10 cellular contexts compared by ENCODE assay signal in the genomic region with DNA sequence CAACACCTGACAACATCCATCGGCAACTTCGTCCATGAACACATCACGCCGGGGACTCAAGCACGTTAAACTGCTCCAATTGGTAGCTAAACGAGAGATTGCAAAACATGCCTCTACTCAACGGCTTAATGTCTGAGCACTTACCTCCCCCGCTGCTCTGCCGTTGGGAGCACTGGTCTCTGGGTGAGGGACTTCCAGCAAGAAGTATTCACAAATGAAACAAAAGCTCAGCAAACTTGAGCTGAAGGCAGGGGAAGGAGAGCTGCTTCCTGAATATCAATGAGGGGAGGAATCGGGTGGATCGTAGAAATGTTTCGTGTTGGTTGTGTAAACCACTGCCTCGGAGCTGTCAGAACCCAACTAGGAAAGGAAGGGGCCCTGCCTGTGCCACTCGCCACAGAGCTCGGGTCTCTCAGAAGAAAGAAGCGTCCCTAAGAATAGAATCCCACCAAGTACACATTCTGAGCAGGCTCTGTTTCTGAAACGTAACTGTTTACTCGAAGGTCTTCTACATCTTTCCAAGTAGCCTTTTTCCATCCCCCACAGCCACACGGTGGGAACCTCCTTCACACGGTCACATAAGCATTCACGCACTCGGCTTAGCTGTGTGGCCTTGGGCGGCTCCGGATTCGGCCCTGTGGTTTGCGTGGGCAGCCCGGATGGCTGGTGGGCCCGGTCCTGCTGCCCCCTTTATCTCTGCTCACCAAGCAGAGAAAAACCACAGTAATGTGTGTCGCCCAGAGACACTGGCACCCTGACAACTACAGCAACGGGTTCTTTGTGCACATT. TPM values are rescaled to one million over a fixed set of nuclear protein-coding genes. Genes with fewer than 3 reads are reported as not detected.
DNase-seq lines count a peak whose midpoint lies in the region; ATAC-seq and TF ChIP-seq lines count a peak whose summit lies in the region.
"Had no signal": no experiment of that assay in that cellular context is flagged by ENCODE, and none has a peak within 500 bp of the region (broad histone marks: within the 10 kb centered on the region; RNA-seq: fewer than 3 reads in every experiment).

Gene MLC1 (minus strand): TSS at position 216 of the 789 bp plus-strand sequence. CDS start 524 bp downstream, outside the sequence.

- no peaks in the 10 kb centered on the region for H4K20me1 ChIP-seq in fibroblast of lung (ENCODE audit: control insufficient read depth, extremely low read depth, insufficient read depth, low read length)

- peak within 1 kb of the TSS; percentile 86 for H3K4me3 Mint-ChIP-seq in T-helper 17 cell
- H3K4me3 Mint-ChIP-seq: mesothelial cell of epicardium had no signal

- no peaks in the 10 kb centered on the region for H3K79me2 ChIP-seq in fibroblast of lung (ENCODE audit: control insufficient read depth, insufficient read depth, low read length)

- peaks cover 4% of the 10 kb centered on the region for H3K27me3 ChIP-seq in fibroblast of lung (ENCODE audit: control insufficient read depth, insufficient read depth, low read length)

- H2AFZ ChIP-seq in fibroblast of lung (ENCODE audit: low read length): no peak within 1 kb of the TSS

- H3K4me3 ChIP-seq in fibroblast of lung (replicated peaks in 1 of 4; ENCODE audit: control extremely low read depth in 1 of 4, insufficient read depth in 1 of 4, low read depth in 3 of 4, low read length in 4 of 4): peak within 1 kb of the TSS in 1 of 4 experiments; percentile 17

- peaks cover 20% of the 10 kb centered on the region for H3K27me3 Mint-ChIP-seq in T-helper 17 cell

- no peaks in the 10 kb centered on the region for H3K36me3 Mint-ChIP-seq in T-helper 17 cell (ENCODE audit: low read depth)
- H3K36me3 Mint-ChIP-seq: mesothelial cell of epicardium, T-cell had no signal

- ATAC-seq in T-helper 17 cell (peak; percentile 27), HG03571 (IDR thresholded peaks at IDR 0.05; ENCODE audit: unreplicated experiment) (no peak), GM21447 (IDR thresholded peaks at IDR 0.05; ENCODE audit: unreplicated experiment) (no peak)

- peak within 1 kb of the TSS; percentile 64 for H3K4me2 ChIP-seq in fibroblast of lung (ENCODE audit: extremely low read depth, insufficient read depth, low read length)

- H3K4me1 Mint-ChIP-seq in T-helper 17 cell: peaks cover 8% of the 10 kb centered on the region

- H3K36me3 ChIP-seq in fibroblast of lung (ENCODE audit: control insufficient read depth, insufficient read depth, low read length): no peaks in the 10 kb centered on the region

- no peaks in the 10 kb centered on the region for H3K4me1 ChIP-seq in fibroblast of lung (ENCODE audit: control insufficient read depth, extremely low read depth, insufficient read depth, low read length)

- TF ChIP-seq CTCF in fibroblast of lung (conservative IDR thresholded peaks at IDR 0.05 in 1 of 2, IDR thresholded peaks at IDR 0.05 in 1 of 2; ENCODE audit: low read depth in 1 of 2, low read length in 2 of 2): no peak

- peak; percentile 65 for DNase-seq in activated CD8-positive, alpha-beta memory T cell treated with anti-CD3 and anti-CD28 coated beads for 24 hours
- DNase-seq in activated CD8-positive, alpha-beta memory T cell treated with anti-CD3 and anti-CD28 coated beads, Interleukin-2, amount 50 U/mL, for 4 hours: no peak
- DNase-seq in T-helper 17 cell: no peak
- DNase-seq in fibroblast of lung (ENCODE audit: low read depth in 2 of 2): peak; percentile 4 to 88
- DNase-seq in stimulated activated CD8-positive, alpha-beta memory T cell treated with anti-CD3 and anti-CD28 coated beads, Interleukin-12 subunit alpha, Interleukin-12 subunit beta, amount 100 ng/mL, for 4 hours (ENCODE audit: low read depth): peak; percentile 13
- no peak for DNase-seq in A172 (ENCODE audit: low spot score)

- H3K27ac ChIP-seq in fibroblast of lung (ENCODE audit: insufficient read depth, low read length): no peak within 1 kb of the TSS

- no peaks in the 10 kb centered on the region for H3K9me3 ChIP-seq in T-helper 17 cell (ENCODE audit: control insufficient read depth, low read length, poor library complexity, severe bottlenecking)
- no peaks in the 10 kb centered on the region for H3K9me3 ChIP-seq in fibroblast of lung (ENCODE audit: control insufficient read depth, insufficient read depth, low read depth, low read length)

- H3K27ac Mint-ChIP-seq in T-helper 17 cell: no peak within 1 kb of the TSS
- H3K27ac Mint-ChIP-seq: mesothelial cell of epicardium had no signal

- H3K9ac ChIP-seq in fibroblast of lung (ENCODE audit: insufficient read depth, low read length): no peak within 1 kb of the TSS

RNA-seq across cellular contexts. Expression of gene MLC1, which starts in this region (rescaled TPM):
- total RNA-seq in T-helper 17 cell (1 to 10 TPM in 1 of 2 donors, under 1 TPM in 1; 0.62 to 1.3 TPM), fibroblast of lung (under 0.01 TPM in 2 replicates)
- not detected in 2 replicates for polyA plus RNA-seq in fibroblast of lung
- polyA plus RNA-seq in fibroblast of lung (2012): 0.10 TPM in 1 of 2 replicates, not detected in the other
- polyA minus RNA-seq in fibroblast of lung (ENCODE audit: low replicate concordance): not detected in 2 replicates
- 0.02 and 0.10 TPM in 2 replicates for total RNA-seq in A172 (2014; rRNA removed; shearing (Covaris generic))

Comparison
In these comparisons a context has a peak if more than half of its experiments do, and no peak if none do; other contexts are left out.
1. DNase-seq: peak in activated CD8-positive, alpha-beta memory T cell treated with anti-CD3 and anti-CD28 coated beads for 24 hours (single experiment) and stimulated activated CD8-positive, alpha-beta memory T cell treated with anti-CD3 and anti-CD28 coated beads, Interleukin-12 subunit alpha, Interleukin-12 subunit beta, amount 100 ng/mL, for 4 hours (single experiment); none in activated CD8-positive, alpha-beta memory T cell treated with anti-CD3 and anti-CD28 coated beads, Interleukin-2, amount 50 U/mL, for 4 hours (single experiment), T-helper 17 cell (0 of 3) and A172 (single experiment).
2. Peak in DNase-seq and H3K4me2 ChIP-seq in fibroblast of lung; RNA of the gene not detected or under 1 TPM.